In genomic region chr19:54189020-54189667, GRCh38 we compare ENCODE assay signal across 1 cellular context.
A peak's percentile ranks its signal among the peaks of the same experiment; 100 is the strongest.
TF ChIP-seq lines count a peak whose summit lies in the region.

Gene MBOAT7, minus strand, starts transcription at chr19:54189580. Its CDS starts 1,072 bp downstream, at chr19:54188508.

TF ChIP-seq in HepG2, 621 proteins besides CTCF, POLR2A, EP300 and RAD21 (continued from another document and continues in another):
- TF ChIP-seq POGK (CRISPR knock-in tag; conservative IDR thresholded peaks at IDR 0.05) = peak; percentile 79; the same call in 1 of the 2 replicates
- TF ChIP-seq ZBTB20 (CRISPR knock-in tag; IDR thresholded peaks at IDR 0.05; ENCODE audit: borderline replicate concordance, low read depth) = 0 out of 2 replicates have a peak, but pooled peaks have one; percentile 5
- TF ChIP-seq ZNF329 (CRISPR knock-in tag; IDR thresholded peaks at IDR 0.05; ENCODE audit: low read depth) = 0 out of 2 replicates have a peak, but pooled peaks have one; percentile 54
- no peak for TF ChIP-seq XBP1 (CRISPR knock-in tag; IDR thresholded peaks at IDR 0.05)
- TF ChIP-seq CENPT (CRISPR knock-in tag; IDR thresholded peaks at IDR 0.05; ENCODE audit: low read depth) = no peak
- peak; percentile 43; the same call in 1 of the 2 replicates for TF ChIP-seq NR2C2 (CRISPR knock-in tag; IDR thresholded peaks at IDR 0.05; ENCODE audit: borderline replicate concordance)
- TF ChIP-seq RBAK (CRISPR knock-in tag; IDR thresholded peaks at IDR 0.05) = no peak
- 0 out of 2 replicates have a peak, but pooled peaks have one; percentile 47 for TF ChIP-seq ZNF510 (CRISPR knock-in tag; IDR thresholded peaks at IDR 0.05; ENCODE audit: low read depth)
- TF ChIP-seq ZNF766 (CRISPR knock-in tag; IDR thresholded peaks at IDR 0.05; ENCODE audit: borderline replicate concordance) = no peak; the same call in 1 of the 2 replicates
- TF ChIP-seq RERE (CRISPR knock-in tag; IDR thresholded peaks at IDR 0.05; ENCODE audit: low read depth) = no peak
- TF ChIP-seq HOXA3 (CRISPR knock-in tag; IDR thresholded peaks at IDR 0.05) = peak; percentile 61
- TF ChIP-seq NKX3-1 (CRISPR knock-in tag; IDR thresholded peaks at IDR 0.05) = no peak
- no peak for TF ChIP-seq ZSCAN25 (CRISPR knock-in tag; IDR thresholded peaks at IDR 0.05)
- TF ChIP-seq RBM22 (optimal IDR thresholded peaks at IDR 0.05; ENCODE audit: low read length) = no peak
- TF ChIP-seq, protein P1, sequence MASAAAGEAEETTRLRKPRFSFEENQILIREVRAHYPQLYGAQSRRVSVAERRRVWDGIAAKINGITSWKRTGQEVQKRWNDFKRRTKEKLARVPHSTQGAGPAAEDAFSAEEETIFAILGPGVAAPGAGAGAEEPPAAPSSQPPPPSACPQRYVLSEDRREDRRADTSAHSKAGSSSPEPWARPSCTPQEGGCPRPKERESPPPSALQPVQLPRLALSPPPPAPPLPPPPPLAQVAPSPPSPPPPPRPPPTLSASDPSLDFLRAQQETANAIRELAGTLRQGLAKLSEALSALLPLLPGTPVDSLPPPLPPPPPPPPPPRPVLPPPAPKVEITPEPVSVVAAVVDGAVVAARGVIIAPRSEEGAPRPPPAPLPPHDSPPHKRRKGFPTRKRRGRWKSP (CRISPR knock-in tag; IDR thresholded peaks at IDR 0.05) = no peak
- TF ChIP-seq ZNF292 (CRISPR knock-in tag; IDR thresholded peaks at IDR 0.05; ENCODE audit: borderline replicate concordance, low read depth) = no peak
- TF ChIP-seq MIXL1 (CRISPR knock-in tag; IDR thresholded peaks at IDR 0.05) = no peak
- TF ChIP-seq, protein P2, sequence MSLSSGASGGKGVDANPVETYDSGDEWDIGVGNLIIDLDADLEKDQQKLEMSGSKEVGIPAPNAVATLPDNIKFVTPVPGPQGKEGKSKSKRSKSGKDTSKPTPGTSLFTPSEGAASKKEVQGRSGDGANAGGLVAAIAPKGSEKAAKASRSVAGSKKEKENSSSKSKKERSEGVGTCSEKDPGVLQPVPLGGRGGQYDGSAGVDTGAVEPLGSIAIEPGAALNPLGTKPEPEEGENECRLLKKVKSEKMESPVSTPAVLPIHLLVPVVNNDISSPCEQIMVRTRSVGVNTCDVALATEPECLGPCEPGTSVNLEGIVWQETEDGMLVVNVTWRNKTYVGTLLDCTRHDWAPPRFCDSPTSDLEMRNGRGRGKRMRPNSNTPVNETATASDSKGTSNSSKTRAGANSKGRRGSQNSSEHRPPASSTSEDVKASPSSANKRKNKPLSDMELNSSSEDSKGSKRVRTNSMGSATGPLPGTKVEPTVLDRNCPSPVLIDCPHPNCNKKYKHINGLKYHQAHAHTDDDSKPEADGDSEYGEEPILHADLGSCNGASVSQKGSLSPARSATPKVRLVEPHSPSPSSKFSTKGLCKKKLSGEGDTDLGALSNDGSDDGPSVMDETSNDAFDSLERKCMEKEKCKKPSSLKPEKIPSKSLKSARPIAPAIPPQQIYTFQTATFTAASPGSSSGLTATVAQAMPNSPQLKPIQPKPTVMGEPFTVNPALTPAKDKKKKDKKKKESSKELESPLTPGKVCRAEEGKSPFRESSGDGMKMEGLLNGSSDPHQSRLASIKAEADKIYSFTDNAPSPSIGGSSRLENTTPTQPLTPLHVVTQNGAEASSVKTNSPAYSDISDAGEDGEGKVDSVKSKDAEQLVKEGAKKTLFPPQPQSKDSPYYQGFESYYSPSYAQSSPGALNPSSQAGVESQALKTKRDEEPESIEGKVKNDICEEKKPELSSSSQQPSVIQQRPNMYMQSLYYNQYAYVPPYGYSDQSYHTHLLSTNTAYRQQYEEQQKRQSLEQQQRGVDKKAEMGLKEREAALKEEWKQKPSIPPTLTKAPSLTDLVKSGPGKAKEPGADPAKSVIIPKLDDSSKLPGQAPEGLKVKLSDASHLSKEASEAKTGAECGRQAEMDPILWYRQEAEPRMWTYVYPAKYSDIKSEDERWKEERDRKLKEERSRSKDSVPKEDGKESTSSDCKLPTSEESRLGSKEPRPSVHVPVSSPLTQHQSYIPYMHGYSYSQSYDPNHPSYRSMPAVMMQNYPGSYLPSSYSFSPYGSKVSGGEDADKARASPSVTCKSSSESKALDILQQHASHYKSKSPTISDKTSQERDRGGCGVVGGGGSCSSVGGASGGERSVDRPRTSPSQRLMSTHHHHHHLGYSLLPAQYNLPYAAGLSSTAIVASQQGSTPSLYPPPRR (CRISPR knock-in tag; IDR thresholded peaks at IDR 0.05; ENCODE audit: borderline replicate concordance) = no peak
- TF ChIP-seq KDM6A (CRISPR knock-in tag; IDR thresholded peaks at IDR 0.05; ENCODE audit: low read depth) = no peak
- TF ChIP-seq ZNF317 (CRISPR knock-in tag; IDR thresholded peaks at IDR 0.05) = no peak
- TF ChIP-seq ZNF10 (CRISPR knock-in tag; IDR thresholded peaks at IDR 0.05; ENCODE audit: borderline replicate concordance, low read depth) = no peak
- no peak for TF ChIP-seq SP140L (CRISPR knock-in tag; IDR thresholded peaks at IDR 0.05; ENCODE audit: borderline replicate concordance)
- TF ChIP-seq, protein P3, sequence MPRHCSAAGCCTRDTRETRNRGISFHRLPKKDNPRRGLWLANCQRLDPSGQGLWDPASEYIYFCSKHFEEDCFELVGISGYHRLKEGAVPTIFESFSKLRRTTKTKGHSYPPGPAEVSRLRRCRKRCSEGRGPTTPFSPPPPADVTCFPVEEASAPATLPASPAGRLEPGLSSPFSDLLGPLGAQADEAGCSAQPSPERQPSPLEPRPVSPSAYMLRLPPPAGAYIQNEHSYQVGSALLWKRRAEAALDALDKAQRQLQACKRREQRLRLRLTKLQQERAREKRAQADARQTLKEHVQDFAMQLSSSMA (CRISPR knock-in tag; IDR thresholded peaks at IDR 0.05) = no peak
- TF ChIP-seq, protein P4, sequence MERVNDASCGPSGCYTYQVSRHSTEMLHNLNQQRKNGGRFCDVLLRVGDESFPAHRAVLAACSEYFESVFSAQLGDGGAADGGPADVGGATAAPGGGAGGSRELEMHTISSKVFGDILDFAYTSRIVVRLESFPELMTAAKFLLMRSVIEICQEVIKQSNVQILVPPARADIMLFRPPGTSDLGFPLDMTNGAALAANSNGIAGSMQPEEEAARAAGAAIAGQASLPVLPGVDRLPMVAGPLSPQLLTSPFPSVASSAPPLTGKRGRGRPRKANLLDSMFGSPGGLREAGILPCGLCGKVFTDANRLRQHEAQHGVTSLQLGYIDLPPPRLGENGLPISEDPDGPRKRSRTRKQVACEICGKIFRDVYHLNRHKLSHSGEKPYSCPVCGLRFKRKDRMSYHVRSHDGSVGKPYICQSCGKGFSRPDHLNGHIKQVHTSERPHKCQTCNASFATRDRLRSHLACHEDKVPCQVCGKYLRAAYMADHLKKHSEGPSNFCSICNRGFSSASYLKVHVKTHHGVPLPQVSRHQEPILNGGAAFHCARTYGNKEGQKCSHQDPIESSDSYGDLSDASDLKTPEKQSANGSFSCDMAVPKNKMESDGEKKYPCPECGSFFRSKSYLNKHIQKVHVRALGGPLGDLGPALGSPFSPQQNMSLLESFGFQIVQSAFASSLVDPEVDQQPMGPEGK (CRISPR knock-in tag; IDR thresholded peaks at IDR 0.05) = peak; percentile 52
- TF ChIP-seq NFKBIZ (CRISPR knock-in tag; IDR thresholded peaks at IDR 0.05) = no peak
- TF ChIP-seq, protein P5, sequence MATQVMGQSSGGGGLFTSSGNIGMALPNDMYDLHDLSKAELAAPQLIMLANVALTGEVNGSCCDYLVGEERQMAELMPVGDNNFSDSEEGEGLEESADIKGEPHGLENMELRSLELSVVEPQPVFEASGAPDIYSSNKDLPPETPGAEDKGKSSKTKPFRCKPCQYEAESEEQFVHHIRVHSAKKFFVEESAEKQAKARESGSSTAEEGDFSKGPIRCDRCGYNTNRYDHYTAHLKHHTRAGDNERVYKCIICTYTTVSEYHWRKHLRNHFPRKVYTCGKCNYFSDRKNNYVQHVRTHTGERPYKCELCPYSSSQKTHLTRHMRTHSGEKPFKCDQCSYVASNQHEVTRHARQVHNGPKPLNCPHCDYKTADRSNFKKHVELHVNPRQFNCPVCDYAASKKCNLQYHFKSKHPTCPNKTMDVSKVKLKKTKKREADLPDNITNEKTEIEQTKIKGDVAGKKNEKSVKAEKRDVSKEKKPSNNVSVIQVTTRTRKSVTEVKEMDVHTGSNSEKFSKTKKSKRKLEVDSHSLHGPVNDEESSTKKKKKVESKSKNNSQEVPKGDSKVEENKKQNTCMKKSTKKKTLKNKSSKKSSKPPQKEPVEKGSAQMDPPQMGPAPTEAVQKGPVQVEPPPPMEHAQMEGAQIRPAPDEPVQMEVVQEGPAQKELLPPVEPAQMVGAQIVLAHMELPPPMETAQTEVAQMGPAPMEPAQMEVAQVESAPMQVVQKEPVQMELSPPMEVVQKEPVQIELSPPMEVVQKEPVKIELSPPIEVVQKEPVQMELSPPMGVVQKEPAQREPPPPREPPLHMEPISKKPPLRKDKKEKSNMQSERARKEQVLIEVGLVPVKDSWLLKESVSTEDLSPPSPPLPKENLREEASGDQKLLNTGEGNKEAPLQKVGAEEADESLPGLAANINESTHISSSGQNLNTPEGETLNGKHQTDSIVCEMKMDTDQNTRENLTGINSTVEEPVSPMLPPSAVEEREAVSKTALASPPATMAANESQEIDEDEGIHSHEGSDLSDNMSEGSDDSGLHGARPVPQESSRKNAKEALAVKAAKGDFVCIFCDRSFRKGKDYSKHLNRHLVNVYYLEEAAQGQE (IDR thresholded peaks at IDR 0.05; ENCODE audit: borderline replicate concordance in 1 of 2, low read depth in 1 of 2, low read length in 2 of 2) = no peak
- TF ChIP-seq KLF16 (CRISPR knock-in tag; IDR thresholded peaks at IDR 0.05) = no peak; a peak in 1 of 4 replicates
- peak; percentile 18; the same call in 1 of the 2 replicates for TF ChIP-seq SOX5 (CRISPR knock-in tag; IDR thresholded peaks at IDR 0.05; ENCODE audit: borderline replicate concordance)
- TF ChIP-seq FOXC1 (CRISPR knock-in tag; IDR thresholded peaks at IDR 0.05; ENCODE audit: borderline replicate concordance) = peak; percentile 17; the same call in 1 of the 2 replicates
- TF ChIP-seq ONECUT2 (CRISPR knock-in tag; IDR thresholded peaks at IDR 0.05) = no peak
- TF ChIP-seq FUBP1 (CRISPR knock-in tag; IDR thresholded peaks at IDR 0.05; ENCODE audit: borderline replicate concordance) = no peak
